ENCODE assay signal across 9 cellular contexts in the genomic region with DNA sequence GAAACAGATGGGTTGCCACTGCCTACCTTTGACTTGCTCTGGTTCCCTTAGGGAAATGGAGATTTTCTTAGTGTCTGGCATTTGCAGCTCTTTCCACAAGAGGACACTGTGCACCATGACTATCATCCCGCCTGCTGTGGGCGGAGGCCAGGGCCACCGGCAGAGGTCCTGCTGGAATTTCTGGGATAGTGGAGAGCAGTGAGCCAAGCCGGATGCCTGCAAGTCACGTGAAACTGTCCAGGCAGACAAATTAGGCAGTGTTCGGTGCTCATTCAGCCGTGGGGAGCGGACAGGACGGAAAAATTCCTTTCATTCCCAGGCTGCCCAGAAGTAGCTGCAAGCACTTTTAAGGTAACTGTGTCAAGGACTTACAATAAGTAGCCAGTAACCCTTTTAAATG. TPM values are rescaled to one million over a fixed set of nuclear protein-coding genes. Genes with fewer than 3 reads are reported as not detected.
DNase-seq lines count a peak whose midpoint lies in the region; ATAC-seq and TF ChIP-seq lines count a peak whose summit lies in the region.
"Had no signal": no experiment of that assay in that cellular context is flagged by ENCODE, and none has a peak within 500 bp of the region (broad histone marks: within the 10 kb centered on the region; RNA-seq: fewer than 3 reads in every experiment).

No MANE protein-coding gene starts in this region.

- H3K4me3 ChIP-seq in body of pancreas (no peak overlapping the region), smooth muscle cell (peak overlapping the region; percentile 20)

- no peaks in the 10 kb centered on the region for H3K36me3 ChIP-seq in body of pancreas (replicated peaks in 1 of 2; ENCODE audit: insufficient read depth in 1 of 2, low read depth in 2 of 2)
- H3K36me3 ChIP-seq in smooth muscle cell (ENCODE audit: low read depth): no peaks in the 10 kb centered on the region

- H3K9ac ChIP-seq in smooth muscle cell (ENCODE audit: low read depth): no peak overlapping the region

- intact Hi-C loops in body of pancreas (cut with DNase I): loop anchor here (10.0 kb wide), 1 partner anchor 336 kb away; no protein-coding TSS in a partner anchor
- intact Hi-C loops in activated T-helper 2 cell treated with anti-CD3 and anti-CD28 coated beads, Interferon-gamma antibody, Interleukin-2, Interleukin-4, amounts not matched to agents 10 μg/mL and 5 μg/mL and 100 μg/mL, durations not matched to agents 14 hours and 24 hours and 36 hours (cut with micrococcal nuclease): no loop called here

- no peaks in the 10 kb centered on the region for H3K27me3 Mint-ChIP-seq in activated T-helper 2 cell treated with anti-CD3 and anti-CD28 coated beads, Interferon-gamma antibody, Interleukin-2, Interleukin-4, amounts not matched to agents 10 μg/mL and 5 μg/mL and 100 μg/mL, durations not matched to agents 14 hours and 24 hours and 36 hours (ENCODE audit: low read depth)
- H3K27me3 Mint-ChIP-seq: memory B cell had no signal

- H3K79me2 ChIP-seq in smooth muscle cell (ENCODE audit: low read depth): no peaks in the 10 kb centered on the region

- in situ Hi-C loops in G401 (cut with HindIII; ENCODE audit: low sequenced_read_pairs): no loop called here

- H3K36me3 Mint-ChIP-seq in activated T-helper 2 cell treated with anti-CD3 and anti-CD28 coated beads, Interferon-gamma antibody, Interleukin-2, Interleukin-4, amounts not matched to agents 10 μg/mL and 5 μg/mL and 100 μg/mL, durations not matched to agents 14 hours and 24 hours and 36 hours (ENCODE audit: low read depth): no peaks in the 10 kb centered on the region
- H3K36me3 Mint-ChIP-seq: memory B cell had no signal

- no peak overlapping the region for H3K27ac Mint-ChIP-seq in activated T-helper 2 cell treated with anti-CD3 and anti-CD28 coated beads, Interferon-gamma antibody, Interleukin-2, Interleukin-4, amounts not matched to agents 10 μg/mL and 5 μg/mL and 100 μg/mL, durations not matched to agents 14 hours and 24 hours and 36 hours
- H3K27ac Mint-ChIP-seq: memory B cell had no signal

- H3K9me3 ChIP-seq in body of pancreas (no peaks in the 10 kb centered on the region), smooth muscle cell (replicated peaks; ENCODE audit: low read depth) (no peaks in the 10 kb centered on the region)

- peak; percentile 41 for DNase-seq in G401 (ENCODE audit: low spot score)
- DNase-seq in NCI-H2196 (lab: John Stamatoyannopoulos, UW; ENCODE audit: unreplicated experiment): peak; percentile 91
- DNase-seq in body of pancreas: peak; percentile 79 to 87 (median 81)
- peak; percentile 91 for DNase-seq in iPS-NIHi7 (ENCODE audit: extremely low spot score)
- peak; percentile 37 for DNase-seq in smooth muscle cell (lab: John Stamatoyannopoulos, UW; ENCODE audit: unreplicated experiment)
- no peak for DNase-seq in stimulated activated naive CD8-positive, alpha-beta T cell treated with anti-CD3 and anti-CD28 coated beads, Interleukin-15, Interleukin-2, amounts not matched to agents 100 U/mL and 50 U/mL, for 24 hours
- no peak for DNase-seq in activated T-helper 2 cell treated with anti-CD3 and anti-CD28 coated beads, Interferon-gamma antibody, Interleukin-2, Interleukin-4, amounts not matched to agents 10 μg/mL and 5 μg/mL and 100 μg/mL, durations not matched to agents 14 hours and 24 hours and 36 hours (ENCODE audit: low spot score)
- DNase-seq in activated CD4-positive, alpha-beta T cell treated with anti-CD3 and anti-CD28 coated beads, Interleukin-2, amount 50 U/mL, for 48 hours: no peak

- H4K20me1 ChIP-seq in smooth muscle cell (ENCODE audit: low read depth): no peaks in the 10 kb centered on the region

- H3F3A ChIP-seq in smooth muscle cell (ENCODE audit: low read depth): no peaks in the 10 kb centered on the region

- H3K4me1 ChIP-seq in body of pancreas: peaks cover 10% of the 10 kb centered on the region
- H3K4me1 ChIP-seq in smooth muscle cell (ENCODE audit: low read depth): no peaks in the 10 kb centered on the region

- no peaks in the 10 kb centered on the region for H3K9me3 Mint-ChIP-seq in activated T-helper 2 cell treated with anti-CD3 and anti-CD28 coated beads, Interferon-gamma antibody, Interleukin-2, Interleukin-4, amounts not matched to agents 10 μg/mL and 5 μg/mL and 100 μg/mL, durations not matched to agents 14 hours and 24 hours and 36 hours

- H3K4me3 Mint-ChIP-seq in activated T-helper 2 cell treated with anti-CD3 and anti-CD28 coated beads, Interferon-gamma antibody, Interleukin-2, Interleukin-4, amounts not matched to agents 10 μg/mL and 5 μg/mL and 100 μg/mL, durations not matched to agents 14 hours and 24 hours and 36 hours (ENCODE audit: low read depth): no peak overlapping the region
- H3K4me3 Mint-ChIP-seq: memory B cell had no signal

- peak; percentile 99 for ATAC-seq in body of pancreas
- no peak for ATAC-seq in stimulated activated naive CD8-positive, alpha-beta T cell treated with anti-CD3 and anti-CD28 coated beads, Interleukin-15, Interleukin-2, amounts not matched to agents 100 U/mL and 50 U/mL, for 24 hours

- peak overlapping the region; percentile 60 for H2AFZ ChIP-seq in smooth muscle cell (ENCODE audit: low read depth)

- no peaks in the 10 kb centered on the region for H3K4me1 Mint-ChIP-seq in activated T-helper 2 cell treated with anti-CD3 and anti-CD28 coated beads, Interferon-gamma antibody, Interleukin-2, Interleukin-4, amounts not matched to agents 10 μg/mL and 5 μg/mL and 100 μg/mL, durations not matched to agents 14 hours and 24 hours and 36 hours (ENCODE audit: low read depth)
- H3K4me1 Mint-ChIP-seq: memory B cell had no signal

- TF ChIP-seq CTCF in body of pancreas (IDR thresholded peaks at IDR 0.05) (peak; percentile 53 to 97 (median 89)), smooth muscle cell (IDR thresholded peaks at IDR 0.05; ENCODE audit: borderline replicate concordance, insufficient read depth, poor library complexity, severe bottlenecking) (peak; percentile 90)

- TF ChIP-seq POLR2A in body of pancreas (IDR thresholded peaks at IDR 0.05): no peak

- H3K4me2 ChIP-seq in smooth muscle cell: peak overlapping the region; percentile 77

- 3 to 9% methylated on average over 9 of the region's 9 CpGs for WGBS in body of pancreas, 2 donors
- 7% methylated on average over 9 of the region's 9 CpGs for WGBS in smooth muscle cell (ENCODE audit: low lambda C conversion rate)

- H3K27me3 ChIP-seq in body of pancreas: no peaks in the 10 kb centered on the region
- no peaks in the 10 kb centered on the region for H3K27me3 ChIP-seq in smooth muscle cell (ENCODE audit: low read depth)

- H3K27ac ChIP-seq in body of pancreas (peak overlapping the region in 3 of 4 donors; percentile 11 to 64 (median 53)), smooth muscle cell (ENCODE audit: low read depth) (no peak overlapping the region)

RNA-seq across cellular contexts. Expression of gene IGSF5, which starts 43.4 kb away (rescaled TPM):
- total RNA-seq in G401 (2014; rRNA removed; shearing (Covaris generic)): 0.51 TPM in 1 of 2 replicates, not detected in the other
- total RNA-seq in body of pancreas (1 to 10 TPM; 2.6 to 3.6 TPM), smooth muscle cell (0.36 and 0.63 TPM in 2 replicates)
- polyA plus RNA-seq in smooth muscle cell: 0.30 and 0.99 TPM in 2 replicates
- total RNA-seq in activated T-helper 2 cell treated with anti-CD3 and anti-CD28 coated beads, Interferon-gamma antibody, Interleukin-2, Interleukin-4, amounts not matched to agents 10 μg/mL and 5 μg/mL and 100 μg/mL, durations not matched to agents 14 hours and 24 hours and 36 hours: not detected in 2 replicates

Comparison
In these comparisons a context has a peak if more than half of its experiments do, and no peak if none do; other contexts are left out.
1. DNase-seq: peak in G401 (single experiment), NCI-H2196 (single experiment), body of pancreas (4 of 4), iPS-NIHi7 (single experiment) and smooth muscle cell (single experiment); none in stimulated activated naive CD8-positive, alpha-beta T cell treated with anti-CD3 and anti-CD28 coated beads, Interleukin-15, Interleukin-2, amounts not matched to agents 100 U/mL and 50 U/mL, for 24 hours (single experiment), activated T-helper 2 cell treated with anti-CD3 and anti-CD28 coated beads, Interferon-gamma antibody, Interleukin-2, Interleukin-4, amounts not matched to agents 10 μg/mL and 5 μg/mL and 100 μg/mL, durations not matched to agents 14 hours and 24 hours and 36 hours (single experiment) and activated CD4-positive, alpha-beta T cell treated with anti-CD3 and anti-CD28 coated beads, Interleukin-2, amount 50 U/mL, for 48 hours (0 of 2).